Comparison of ENCODE assay signal across 1 cellular context in the genomic region with DNA sequence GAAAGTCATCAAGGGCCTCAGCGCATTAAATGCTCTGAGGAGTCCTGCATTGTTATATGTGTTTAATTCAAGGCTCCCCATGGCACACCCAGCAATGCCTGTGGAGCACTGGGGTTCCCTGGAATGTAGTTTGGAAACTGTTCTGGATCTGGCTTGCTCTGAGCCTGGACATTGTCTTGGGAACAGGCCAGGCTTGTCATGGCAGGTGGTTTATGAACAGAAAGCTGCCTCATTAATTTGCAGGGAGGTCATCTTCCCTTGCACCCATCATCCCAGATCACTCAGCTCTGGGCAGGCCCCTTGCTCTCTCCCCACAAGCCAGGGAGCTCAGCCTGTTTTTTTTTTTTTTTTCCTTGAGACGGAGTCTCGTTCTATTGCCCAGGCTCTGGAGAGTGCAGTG.
A peak's percentile ranks its signal among the peaks of the same experiment; 100 is the strongest.
TF ChIP-seq lines count a peak whose summit lies in the region.

No MANE protein-coding gene starts in this region.

TF ChIP-seq in K562, 482 proteins besides CTCF, POLR2A, EP300 and RAD21:
- TF ChIP-seq PHB2 (IDR thresholded peaks at IDR 0.05; ENCODE audit: low read depth) (no peak), ZNF239 (CRISPR knock-in tag; IDR thresholded peaks at IDR 0.05) (peak; percentile 82)
